8 cellular contexts compared by ENCODE assay signal in the genomic region with DNA sequence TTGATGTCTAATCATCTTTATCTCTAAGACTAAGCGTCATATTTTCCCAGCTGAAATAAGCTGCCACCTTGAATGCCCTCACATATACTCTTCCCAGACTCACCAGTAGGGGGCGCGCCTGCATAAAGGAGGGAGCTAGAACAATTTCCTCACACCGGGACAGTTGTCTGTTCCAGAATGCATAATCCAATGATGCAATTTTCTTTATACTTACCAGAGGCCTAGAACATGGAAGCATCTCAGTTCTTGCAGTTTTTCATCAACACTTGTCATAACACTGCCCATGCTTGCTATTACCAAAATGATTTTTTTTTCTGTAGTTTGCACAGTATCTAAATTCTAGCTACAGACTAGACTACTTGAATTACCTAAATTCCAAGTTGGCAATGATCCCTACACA.
DNase-seq lines count a peak whose midpoint lies in the region; ATAC-seq, FAIRE-seq and TF ChIP-seq lines count a peak whose summit lies in the region.

No MANE protein-coding gene starts in this region.

- no peaks in the 10 kb centered on the region for H3K9me3 ChIP-seq in WERI-Rb-1 (ENCODE audit: severe bottlenecking)
- no peaks in the 10 kb centered on the region for H3K9me3 ChIP-seq in kidney (ENCODE audit: control insufficient read depth in 1 of 2, low read length in 2 of 2)

- H3K36me3 ChIP-seq in WERI-Rb-1 (no peaks in the 10 kb centered on the region), bronchial epithelial cell (ENCODE audit: control insufficient read depth, insufficient read depth, low read length) (no peaks in the 10 kb centered on the region), kidney (ENCODE audit: control insufficient read depth in 1 of 2, insufficient read depth in 2 of 2, low read length in 2 of 2) (peaks cover 0 to 9% of the 10 kb centered on the region in 2 donors)

- intact Hi-C loops in kidney (cut with DNase I) = loop anchor here (10.0 kb wide), 1 partner anchor 210 kb away; no protein-coding TSS in a partner anchor

- DNase-seq in GM03348 (ENCODE audit: low spot score) (peak; percentile 79), NCI-H2107 (lab: John Stamatoyannopoulos, UW) (peak; percentile 59), WERI-Rb-1 (peak; percentile 78), bronchial epithelial cell (ENCODE audit: low read depth) (peak; percentile 63), kidney (peak; percentile 89), DMS114 treated with DMSO at 0.1 percent for 48 hours (lab: John Stamatoyannopoulos, UW; ENCODE audit: unreplicated experiment) (no peak)
- DNase-seq in stimulated activated CD4-positive, alpha-beta T cell treated with anti-CD3 and anti-CD28 coated beads, Interleukin-1b, Interleukin-23, amount 100 ng/mL, for 48 hours = peak; percentile 78

- H3K9ac ChIP-seq in kidney (ENCODE audit: low read length in 2 of 2) = no peak overlapping the region

- peaks cover 0 to 2% of the 10 kb centered on the region in 2 donors for H3K4me1 ChIP-seq in kidney (ENCODE audit: control insufficient read depth in 1 of 2, insufficient read depth in 1 of 2, low read depth in 1 of 2, low read length in 2 of 2)

- H3K27me3 ChIP-seq in WERI-Rb-1 (ENCODE audit: insufficient read depth, low read depth, severe bottlenecking) (no peaks in the 10 kb centered on the region), bronchial epithelial cell (ENCODE audit: control insufficient read depth, insufficient read depth, low read length) (no peaks in the 10 kb centered on the region)

- H3K27ac ChIP-seq in WERI-Rb-1 (no peak overlapping the region), kidney (ENCODE audit: low read depth in 2 of 2, low read length in 2 of 2) (no peak overlapping the region)

- ATAC-seq in HG02763 (IDR thresholded peaks at IDR 0.05; ENCODE audit: unreplicated experiment) = peak; percentile 56

- FAIRE-seq in bronchial epithelial cell (lab: Jason Lieb, UNC) (no peak), kidney (lab: Jason Lieb, UNC) (peak; percentile 70)

- H3K4me3 ChIP-seq in WERI-Rb-1 (ENCODE audit: low read depth, low read length) (no peak overlapping the region), bronchial epithelial cell (ENCODE audit: low read depth, low read length) (no peak overlapping the region), kidney (ENCODE audit: low read length in 2 of 2) (no peak overlapping the region)

- TF ChIP-seq CTCF in WERI-Rb-1 (IDR thresholded peaks at IDR 0.05; ENCODE audit: low read depth, low read length) (peak; percentile 62), bronchial epithelial cell (IDR thresholded peaks at IDR 0.05; ENCODE audit: insufficient read depth, low read length, severe bottlenecking) (peak; percentile 71), kidney (IDR thresholded peaks at IDR 0.05; ENCODE audit: borderline replicate concordance, extremely low read depth, insufficient read depth) (peak; percentile 96)
